ENCODE assay signal across 10 cellular contexts in genomic region chr15:56913241-56913640, GRCh38.
"Had no signal": no experiment of that assay in that cellular context is flagged by ENCODE, and none has a peak within 500 bp of the region (broad histone marks: within the 10 kb centered on the region; RNA-seq: fewer than 3 reads in every experiment).

No MANE protein-coding gene starts in this region.

- H3K36me3 ChIP-seq: adrenal gland, gastrocnemius medialis, stomach had no signal

- H3K27ac ChIP-seq: gastrocnemius medialis, skin epidermis, stomach had no signal

- DNase-seq: activated CD4-positive, alpha-beta T cell treated with anti-CD3 and anti-CD28 coated beads, Interleukin-2, amount 50 U/mL, for 1 hour; activated naive CD4-positive, alpha-beta T cell treated with anti-CD3 and anti-CD28 coated beads, Interleukin-2, amount 50 U/mL, for 16 hours; activated T-cell treated with anti-CD3 and anti-CD28 coated beads, Interleukin-2, amount 50 U/mL, for 1 hour; adrenal gland; gastrocnemius medialis; heart right ventricle; left ventricle myocardium superior; posterior cingulate gyrus; stomach had no signal

- ATAC-seq: gastrocnemius medialis, heart right ventricle, left ventricle myocardium superior had no signal

- H3K9me3 ChIP-seq: adrenal gland, gastrocnemius medialis, heart right ventricle, stomach had no signal

- H3K27me3 ChIP-seq: adrenal gland, gastrocnemius medialis, heart right ventricle, stomach had no signal

- H3K4me3 ChIP-seq: gastrocnemius medialis, heart right ventricle, skin epidermis, stomach had no signal
